1 cellular context compared by ENCODE assay signal in the genomic region with DNA sequence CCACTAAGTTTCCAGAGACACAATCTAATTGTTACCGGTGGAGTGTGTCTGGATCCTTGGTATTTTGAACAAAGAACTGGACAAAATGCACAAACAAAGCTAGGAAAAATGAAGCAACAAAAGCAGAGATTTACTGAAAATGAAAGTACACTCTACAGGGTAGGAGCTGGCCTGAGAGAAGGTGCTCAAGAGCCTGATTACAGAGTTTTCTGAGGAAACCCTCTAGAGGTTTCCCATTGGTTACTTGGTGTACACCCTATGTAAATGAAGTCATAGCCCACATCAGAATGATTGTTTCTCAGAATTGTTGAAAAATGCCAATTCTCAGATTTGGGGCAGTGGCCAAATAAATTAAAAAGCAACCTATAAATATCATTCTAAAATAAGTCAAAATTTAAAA.
TF ChIP-seq lines count a peak whose summit lies in the region.

No MANE protein-coding gene starts in this region.

TF ChIP-seq in K562, 482 proteins besides CTCF, POLR2A, EP300 and RAD21 (continued from another document):
- TF ChIP-seq, protein P1, sequence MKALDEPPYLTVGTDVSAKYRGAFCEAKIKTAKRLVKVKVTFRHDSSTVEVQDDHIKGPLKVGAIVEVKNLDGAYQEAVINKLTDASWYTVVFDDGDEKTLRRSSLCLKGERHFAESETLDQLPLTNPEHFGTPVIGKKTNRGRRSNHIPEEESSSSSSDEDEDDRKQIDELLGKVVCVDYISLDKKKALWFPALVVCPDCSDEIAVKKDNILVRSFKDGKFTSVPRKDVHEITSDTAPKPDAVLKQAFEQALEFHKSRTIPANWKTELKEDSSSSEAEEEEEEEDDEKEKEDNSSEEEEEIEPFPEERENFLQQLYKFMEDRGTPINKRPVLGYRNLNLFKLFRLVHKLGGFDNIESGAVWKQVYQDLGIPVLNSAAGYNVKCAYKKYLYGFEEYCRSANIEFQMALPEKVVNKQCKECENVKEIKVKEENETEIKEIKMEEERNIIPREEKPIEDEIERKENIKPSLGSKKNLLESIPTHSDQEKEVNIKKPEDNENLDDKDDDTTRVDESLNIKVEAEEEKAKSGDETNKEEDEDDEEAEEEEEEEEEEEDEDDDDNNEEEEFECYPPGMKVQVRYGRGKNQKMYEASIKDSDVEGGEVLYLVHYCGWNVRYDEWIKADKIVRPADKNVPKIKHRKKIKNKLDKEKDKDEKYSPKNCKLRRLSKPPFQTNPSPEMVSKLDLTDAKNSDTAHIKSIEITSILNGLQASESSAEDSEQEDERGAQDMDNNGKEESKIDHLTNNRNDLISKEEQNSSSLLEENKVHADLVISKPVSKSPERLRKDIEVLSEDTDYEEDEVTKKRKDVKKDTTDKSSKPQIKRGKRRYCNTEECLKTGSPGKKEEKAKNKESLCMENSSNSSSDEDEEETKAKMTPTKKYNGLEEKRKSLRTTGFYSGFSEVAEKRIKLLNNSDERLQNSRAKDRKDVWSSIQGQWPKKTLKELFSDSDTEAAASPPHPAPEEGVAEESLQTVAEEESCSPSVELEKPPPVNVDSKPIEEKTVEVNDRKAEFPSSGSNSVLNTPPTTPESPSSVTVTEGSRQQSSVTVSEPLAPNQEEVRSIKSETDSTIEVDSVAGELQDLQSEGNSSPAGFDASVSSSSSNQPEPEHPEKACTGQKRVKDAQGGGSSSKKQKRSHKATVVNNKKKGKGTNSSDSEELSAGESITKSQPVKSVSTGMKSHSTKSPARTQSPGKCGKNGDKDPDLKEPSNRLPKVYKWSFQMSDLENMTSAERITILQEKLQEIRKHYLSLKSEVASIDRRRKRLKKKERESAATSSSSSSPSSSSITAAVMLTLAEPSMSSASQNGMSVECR (CRISPR knock-in tag; IDR thresholded peaks at IDR 0.05), result no peak
- TF ChIP-seq SMAD4 (CRISPR knock-in tag; conservative IDR thresholded peaks at IDR 0.05) (no peak), ZC3H8 (IDR thresholded peaks at IDR 0.05) (no peak), ZNF449 (CRISPR knock-in tag; IDR thresholded peaks at IDR 0.05) (no peak), SPI1 (IDR thresholded peaks at IDR 0.05; ENCODE audit: borderline replicate concordance, low read depth, low read length) (no peak)
